Comparison of ENCODE assay signal across 1 cellular context in the genomic region with DNA sequence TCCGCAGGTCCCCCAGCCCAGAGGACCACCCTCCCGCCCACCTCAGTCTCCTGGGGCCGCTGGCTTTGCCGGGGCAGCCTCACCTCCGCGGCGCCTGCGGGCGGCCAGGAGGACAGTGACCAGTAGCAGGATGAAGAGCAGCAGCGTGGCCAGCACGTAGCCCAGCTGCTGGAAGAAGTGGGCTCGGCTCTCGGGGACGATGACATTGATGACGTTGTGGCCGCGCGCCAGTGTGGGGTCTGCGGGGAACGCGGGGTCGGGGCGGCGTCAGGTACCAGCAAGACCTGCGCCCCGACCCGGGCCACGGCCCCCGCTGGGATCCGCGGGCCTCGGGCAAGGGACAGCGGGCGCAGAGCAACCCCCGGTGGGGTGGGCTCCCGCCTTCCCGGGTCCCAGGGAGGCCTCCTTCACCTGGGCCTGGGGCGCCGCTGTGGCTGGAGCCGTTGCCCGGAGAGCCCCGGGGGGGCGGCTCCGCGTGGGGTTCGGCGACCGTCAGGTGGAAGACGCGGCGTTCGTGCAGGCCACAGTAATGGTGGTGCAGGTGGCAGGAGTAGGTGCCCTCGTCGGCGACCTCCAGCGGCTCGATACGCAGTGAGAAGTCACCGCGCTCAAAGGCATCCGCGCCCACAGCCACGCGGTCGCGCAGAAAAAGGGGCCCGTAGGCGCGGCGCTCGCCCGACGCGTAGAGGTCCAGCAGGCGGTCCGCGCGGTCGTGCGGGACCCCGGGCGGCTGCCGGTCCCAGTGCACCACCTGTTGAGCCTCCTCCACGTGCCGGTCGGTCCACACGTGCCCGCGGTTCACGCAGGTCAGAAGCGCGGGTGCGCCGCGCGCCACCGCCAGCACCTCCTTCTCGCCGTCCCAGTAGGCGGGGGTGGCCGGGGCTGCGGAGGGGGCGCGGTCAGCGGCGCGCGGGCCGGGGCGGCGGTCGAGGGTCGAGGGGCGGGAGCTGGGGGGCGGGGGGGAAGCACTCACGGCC.
TF ChIP-seq lines count a peak whose summit lies in the region.

No MANE protein-coding gene starts in this region.

TF ChIP-seq in WTC11, 78 proteins besides CTCF, POLR2A, EP300 and RAD21 (continued from another document):
- TF ChIP-seq, protein P1, sequence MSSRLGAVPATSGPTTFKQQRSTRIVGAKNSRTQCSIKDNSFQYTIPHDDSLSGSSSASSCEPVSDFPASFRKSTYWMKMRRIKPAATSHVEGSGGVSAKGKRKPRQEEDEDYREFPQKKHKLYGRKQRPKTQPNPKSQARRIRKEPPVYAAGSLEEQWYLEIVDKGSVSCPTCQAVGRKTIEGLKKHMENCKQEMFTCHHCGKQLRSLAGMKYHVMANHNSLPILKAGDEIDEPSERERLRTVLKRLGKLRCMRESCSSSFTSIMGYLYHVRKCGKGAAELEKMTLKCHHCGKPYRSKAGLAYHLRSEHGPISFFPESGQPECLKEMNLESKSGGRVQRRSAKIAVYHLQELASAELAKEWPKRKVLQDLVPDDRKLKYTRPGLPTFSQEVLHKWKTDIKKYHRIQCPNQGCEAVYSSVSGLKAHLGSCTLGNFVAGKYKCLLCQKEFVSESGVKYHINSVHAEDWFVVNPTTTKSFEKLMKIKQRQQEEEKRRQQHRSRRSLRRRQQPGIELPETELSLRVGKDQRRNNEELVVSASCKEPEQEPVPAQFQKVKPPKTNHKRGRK (CRISPR knock-in tag; IDR thresholded peaks at IDR 0.05; ENCODE audit: borderline replicate concordance) = no peak
- TF ChIP-seq TEAD1 (CRISPR knock-in tag; IDR thresholded peaks at IDR 0.05) (no peak), NR2C2 (CRISPR knock-in tag; IDR thresholded peaks at IDR 0.05) (no peak), ZNF396 (CRISPR knock-in tag; IDR thresholded peaks at IDR 0.05; ENCODE audit: borderline replicate concordance) (no peak), CREM (CRISPR knock-in tag; IDR thresholded peaks at IDR 0.05) (0 out of 2 replicates have a peak, but pooled peaks have one; percentile 48), FOXP1 (CRISPR knock-in tag; IDR thresholded peaks at IDR 0.05; ENCODE audit: borderline replicate concordance) (no peak), ZNF423 (CRISPR knock-in tag; IDR thresholded peaks at IDR 0.05) (0 out of 2 replicates have a peak, but pooled peaks have one; percentile 4), NFE2L1 (CRISPR knock-in tag; IDR thresholded peaks at IDR 0.05) (no peak), CREB1 (CRISPR knock-in tag; IDR thresholded peaks at IDR 0.05) (no peak), RELA (CRISPR knock-in tag; IDR thresholded peaks at IDR 0.05; ENCODE audit: borderline replicate concordance) (no peak), TEAD4 (CRISPR knock-in tag; IDR thresholded peaks at IDR 0.05) (no peak), TCF7 (CRISPR knock-in tag; IDR thresholded peaks at IDR 0.05; ENCODE audit: low read depth) (0 out of 2 replicates have a peak, but pooled peaks have one; percentile 54), ELF4 (CRISPR knock-in tag; IDR thresholded peaks at IDR 0.05; ENCODE audit: low read depth) (no peak), ZNF671 (CRISPR knock-in tag; IDR thresholded peaks at IDR 0.05) (no peak; the same call in 1 of the 2 replicates), TP53 (CRISPR knock-in tag; IDR thresholded peaks at IDR 0.05) (peak; percentile 7; the same call in 1 of the 2 replicates), SOX15 (CRISPR knock-in tag; IDR thresholded peaks at IDR 0.05) (no peak), SMAD4 (CRISPR knock-in tag; IDR thresholded peaks at IDR 0.05) (no peak), ATF1 (CRISPR knock-in tag; IDR thresholded peaks at IDR 0.05) (no peak), JAZF1 (CRISPR knock-in tag; IDR thresholded peaks at IDR 0.05) (no peak)
- TF ChIP-seq, protein P2, sequence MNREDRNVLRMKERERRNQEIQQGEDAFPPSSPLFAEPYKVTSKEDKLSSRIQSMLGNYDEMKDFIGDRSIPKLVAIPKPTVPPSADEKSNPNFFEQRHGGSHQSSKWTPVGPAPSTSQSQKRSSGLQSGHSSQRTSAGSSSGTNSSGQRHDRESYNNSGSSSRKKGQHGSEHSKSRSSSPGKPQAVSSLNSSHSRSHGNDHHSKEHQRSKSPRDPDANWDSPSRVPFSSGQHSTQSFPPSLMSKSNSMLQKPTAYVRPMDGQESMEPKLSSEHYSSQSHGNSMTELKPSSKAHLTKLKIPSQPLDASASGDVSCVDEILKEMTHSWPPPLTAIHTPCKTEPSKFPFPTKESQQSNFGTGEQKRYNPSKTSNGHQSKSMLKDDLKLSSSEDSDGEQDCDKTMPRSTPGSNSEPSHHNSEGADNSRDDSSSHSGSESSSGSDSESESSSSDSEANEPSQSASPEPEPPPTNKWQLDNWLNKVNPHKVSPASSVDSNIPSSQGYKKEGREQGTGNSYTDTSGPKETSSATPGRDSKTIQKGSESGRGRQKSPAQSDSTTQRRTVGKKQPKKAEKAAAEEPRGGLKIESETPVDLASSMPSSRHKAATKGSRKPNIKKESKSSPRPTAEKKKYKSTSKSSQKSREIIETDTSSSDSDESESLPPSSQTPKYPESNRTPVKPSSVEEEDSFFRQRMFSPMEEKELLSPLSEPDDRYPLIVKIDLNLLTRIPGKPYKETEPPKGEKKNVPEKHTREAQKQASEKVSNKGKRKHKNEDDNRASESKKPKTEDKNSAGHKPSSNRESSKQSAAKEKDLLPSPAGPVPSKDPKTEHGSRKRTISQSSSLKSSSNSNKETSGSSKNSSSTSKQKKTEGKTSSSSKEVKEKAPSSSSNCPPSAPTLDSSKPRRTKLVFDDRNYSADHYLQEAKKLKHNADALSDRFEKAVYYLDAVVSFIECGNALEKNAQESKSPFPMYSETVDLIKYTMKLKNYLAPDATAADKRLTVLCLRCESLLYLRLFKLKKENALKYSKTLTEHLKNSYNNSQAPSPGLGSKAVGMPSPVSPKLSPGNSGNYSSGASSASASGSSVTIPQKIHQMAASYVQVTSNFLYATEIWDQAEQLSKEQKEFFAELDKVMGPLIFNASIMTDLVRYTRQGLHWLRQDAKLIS (CRISPR knock-in tag; IDR thresholded peaks at IDR 0.05; ENCODE audit: borderline replicate concordance) = no peak
- TF ChIP-seq, protein P3, sequence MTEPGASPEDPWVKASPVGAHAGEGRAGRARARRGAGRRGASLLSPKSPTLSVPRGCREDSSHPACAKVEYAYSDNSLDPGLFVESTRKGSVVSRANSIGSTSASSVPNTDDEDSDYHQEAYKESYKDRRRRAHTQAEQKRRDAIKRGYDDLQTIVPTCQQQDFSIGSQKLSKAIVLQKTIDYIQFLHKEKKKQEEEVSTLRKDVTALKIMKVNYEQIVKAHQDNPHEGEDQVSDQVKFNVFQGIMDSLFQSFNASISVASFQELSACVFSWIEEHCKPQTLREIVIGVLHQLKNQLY (CRISPR knock-in tag; IDR thresholded peaks at IDR 0.05) = no peak
- TF ChIP-seq, protein P4, sequence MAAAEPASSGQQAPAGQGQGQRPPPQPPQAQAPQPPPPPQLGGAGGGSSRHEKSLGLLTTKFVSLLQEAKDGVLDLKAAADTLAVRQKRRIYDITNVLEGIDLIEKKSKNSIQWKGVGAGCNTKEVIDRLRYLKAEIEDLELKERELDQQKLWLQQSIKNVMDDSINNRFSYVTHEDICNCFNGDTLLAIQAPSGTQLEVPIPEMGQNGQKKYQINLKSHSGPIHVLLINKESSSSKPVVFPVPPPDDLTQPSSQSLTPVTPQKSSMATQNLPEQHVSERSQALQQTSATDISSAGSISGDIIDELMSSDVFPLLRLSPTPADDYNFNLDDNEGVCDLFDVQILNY (CRISPR knock-in tag; IDR thresholded peaks at IDR 0.05) = 0 out of 2 replicates have a peak, but pooled peaks have one; percentile 36
- TF ChIP-seq, protein P5, sequence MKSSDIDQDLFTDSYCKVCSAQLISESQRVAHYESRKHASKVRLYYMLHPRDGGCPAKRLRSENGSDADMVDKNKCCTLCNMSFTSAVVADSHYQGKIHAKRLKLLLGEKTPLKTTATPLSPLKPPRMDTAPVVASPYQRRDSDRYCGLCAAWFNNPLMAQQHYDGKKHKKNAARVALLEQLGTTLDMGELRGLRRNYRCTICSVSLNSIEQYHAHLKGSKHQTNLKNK (CRISPR knock-in tag; IDR thresholded peaks at IDR 0.05) = no peak
- TF ChIP-seq, protein P6, sequence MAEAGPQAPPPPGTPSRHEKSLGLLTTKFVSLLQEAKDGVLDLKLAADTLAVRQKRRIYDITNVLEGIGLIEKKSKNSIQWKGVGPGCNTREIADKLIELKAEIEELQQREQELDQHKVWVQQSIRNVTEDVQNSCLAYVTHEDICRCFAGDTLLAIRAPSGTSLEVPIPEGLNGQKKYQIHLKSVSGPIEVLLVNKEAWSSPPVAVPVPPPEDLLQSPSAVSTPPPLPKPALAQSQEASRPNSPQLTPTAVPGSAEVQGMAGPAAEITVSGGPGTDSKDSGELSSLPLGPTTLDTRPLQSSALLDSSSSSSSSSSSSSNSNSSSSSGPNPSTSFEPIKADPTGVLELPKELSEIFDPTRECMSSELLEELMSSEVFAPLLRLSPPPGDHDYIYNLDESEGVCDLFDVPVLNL (CRISPR knock-in tag; IDR thresholded peaks at IDR 0.05; ENCODE audit: borderline replicate concordance, low read depth) = 0 out of 2 replicates have a peak, but pooled peaks have one; percentile 24
- TF ChIP-seq, protein P7, sequence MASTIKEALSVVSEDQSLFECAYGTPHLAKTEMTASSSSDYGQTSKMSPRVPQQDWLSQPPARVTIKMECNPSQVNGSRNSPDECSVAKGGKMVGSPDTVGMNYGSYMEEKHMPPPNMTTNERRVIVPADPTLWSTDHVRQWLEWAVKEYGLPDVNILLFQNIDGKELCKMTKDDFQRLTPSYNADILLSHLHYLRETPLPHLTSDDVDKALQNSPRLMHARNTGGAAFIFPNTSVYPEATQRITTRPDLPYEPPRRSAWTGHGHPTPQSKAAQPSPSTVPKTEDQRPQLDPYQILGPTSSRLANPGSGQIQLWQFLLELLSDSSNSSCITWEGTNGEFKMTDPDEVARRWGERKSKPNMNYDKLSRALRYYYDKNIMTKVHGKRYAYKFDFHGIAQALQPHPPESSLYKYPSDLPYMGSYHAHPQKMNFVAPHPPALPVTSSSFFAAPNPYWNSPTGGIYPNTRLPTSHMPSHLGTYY (CRISPR knock-in tag; IDR thresholded peaks at IDR 0.05) = no peak
- TF ChIP-seq, protein P8, sequence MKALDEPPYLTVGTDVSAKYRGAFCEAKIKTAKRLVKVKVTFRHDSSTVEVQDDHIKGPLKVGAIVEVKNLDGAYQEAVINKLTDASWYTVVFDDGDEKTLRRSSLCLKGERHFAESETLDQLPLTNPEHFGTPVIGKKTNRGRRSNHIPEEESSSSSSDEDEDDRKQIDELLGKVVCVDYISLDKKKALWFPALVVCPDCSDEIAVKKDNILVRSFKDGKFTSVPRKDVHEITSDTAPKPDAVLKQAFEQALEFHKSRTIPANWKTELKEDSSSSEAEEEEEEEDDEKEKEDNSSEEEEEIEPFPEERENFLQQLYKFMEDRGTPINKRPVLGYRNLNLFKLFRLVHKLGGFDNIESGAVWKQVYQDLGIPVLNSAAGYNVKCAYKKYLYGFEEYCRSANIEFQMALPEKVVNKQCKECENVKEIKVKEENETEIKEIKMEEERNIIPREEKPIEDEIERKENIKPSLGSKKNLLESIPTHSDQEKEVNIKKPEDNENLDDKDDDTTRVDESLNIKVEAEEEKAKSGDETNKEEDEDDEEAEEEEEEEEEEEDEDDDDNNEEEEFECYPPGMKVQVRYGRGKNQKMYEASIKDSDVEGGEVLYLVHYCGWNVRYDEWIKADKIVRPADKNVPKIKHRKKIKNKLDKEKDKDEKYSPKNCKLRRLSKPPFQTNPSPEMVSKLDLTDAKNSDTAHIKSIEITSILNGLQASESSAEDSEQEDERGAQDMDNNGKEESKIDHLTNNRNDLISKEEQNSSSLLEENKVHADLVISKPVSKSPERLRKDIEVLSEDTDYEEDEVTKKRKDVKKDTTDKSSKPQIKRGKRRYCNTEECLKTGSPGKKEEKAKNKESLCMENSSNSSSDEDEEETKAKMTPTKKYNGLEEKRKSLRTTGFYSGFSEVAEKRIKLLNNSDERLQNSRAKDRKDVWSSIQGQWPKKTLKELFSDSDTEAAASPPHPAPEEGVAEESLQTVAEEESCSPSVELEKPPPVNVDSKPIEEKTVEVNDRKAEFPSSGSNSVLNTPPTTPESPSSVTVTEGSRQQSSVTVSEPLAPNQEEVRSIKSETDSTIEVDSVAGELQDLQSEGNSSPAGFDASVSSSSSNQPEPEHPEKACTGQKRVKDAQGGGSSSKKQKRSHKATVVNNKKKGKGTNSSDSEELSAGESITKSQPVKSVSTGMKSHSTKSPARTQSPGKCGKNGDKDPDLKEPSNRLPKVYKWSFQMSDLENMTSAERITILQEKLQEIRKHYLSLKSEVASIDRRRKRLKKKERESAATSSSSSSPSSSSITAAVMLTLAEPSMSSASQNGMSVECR (CRISPR knock-in tag; IDR thresholded peaks at IDR 0.05; ENCODE audit: borderline replicate concordance) = no peak
- TF ChIP-seq, protein P9, sequence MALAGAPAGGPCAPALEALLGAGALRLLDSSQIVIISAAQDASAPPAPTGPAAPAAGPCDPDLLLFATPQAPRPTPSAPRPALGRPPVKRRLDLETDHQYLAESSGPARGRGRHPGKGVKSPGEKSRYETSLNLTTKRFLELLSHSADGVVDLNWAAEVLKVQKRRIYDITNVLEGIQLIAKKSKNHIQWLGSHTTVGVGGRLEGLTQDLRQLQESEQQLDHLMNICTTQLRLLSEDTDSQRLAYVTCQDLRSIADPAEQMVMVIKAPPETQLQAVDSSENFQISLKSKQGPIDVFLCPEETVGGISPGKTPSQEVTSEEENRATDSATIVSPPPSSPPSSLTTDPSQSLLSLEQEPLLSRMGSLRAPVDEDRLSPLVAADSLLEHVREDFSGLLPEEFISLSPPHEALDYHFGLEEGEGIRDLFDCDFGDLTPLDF (CRISPR knock-in tag; IDR thresholded peaks at IDR 0.05) = no peak
- TF ChIP-seq, protein P10, sequence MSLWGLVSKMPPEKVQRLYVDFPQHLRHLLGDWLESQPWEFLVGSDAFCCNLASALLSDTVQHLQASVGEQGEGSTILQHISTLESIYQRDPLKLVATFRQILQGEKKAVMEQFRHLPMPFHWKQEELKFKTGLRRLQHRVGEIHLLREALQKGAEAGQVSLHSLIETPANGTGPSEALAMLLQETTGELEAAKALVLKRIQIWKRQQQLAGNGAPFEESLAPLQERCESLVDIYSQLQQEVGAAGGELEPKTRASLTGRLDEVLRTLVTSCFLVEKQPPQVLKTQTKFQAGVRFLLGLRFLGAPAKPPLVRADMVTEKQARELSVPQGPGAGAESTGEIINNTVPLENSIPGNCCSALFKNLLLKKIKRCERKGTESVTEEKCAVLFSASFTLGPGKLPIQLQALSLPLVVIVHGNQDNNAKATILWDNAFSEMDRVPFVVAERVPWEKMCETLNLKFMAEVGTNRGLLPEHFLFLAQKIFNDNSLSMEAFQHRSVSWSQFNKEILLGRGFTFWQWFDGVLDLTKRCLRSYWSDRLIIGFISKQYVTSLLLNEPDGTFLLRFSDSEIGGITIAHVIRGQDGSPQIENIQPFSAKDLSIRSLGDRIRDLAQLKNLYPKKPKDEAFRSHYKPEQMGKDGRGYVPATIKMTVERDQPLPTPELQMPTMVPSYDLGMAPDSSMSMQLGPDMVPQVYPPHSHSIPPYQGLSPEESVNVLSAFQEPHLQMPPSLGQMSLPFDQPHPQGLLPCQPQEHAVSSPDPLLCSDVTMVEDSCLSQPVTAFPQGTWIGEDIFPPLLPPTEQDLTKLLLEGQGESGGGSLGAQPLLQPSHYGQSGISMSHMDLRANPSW (CRISPR knock-in tag; conservative IDR thresholded peaks at IDR 0.05; ENCODE audit: low read depth) = no peak
- TF ChIP-seq, protein P11, sequence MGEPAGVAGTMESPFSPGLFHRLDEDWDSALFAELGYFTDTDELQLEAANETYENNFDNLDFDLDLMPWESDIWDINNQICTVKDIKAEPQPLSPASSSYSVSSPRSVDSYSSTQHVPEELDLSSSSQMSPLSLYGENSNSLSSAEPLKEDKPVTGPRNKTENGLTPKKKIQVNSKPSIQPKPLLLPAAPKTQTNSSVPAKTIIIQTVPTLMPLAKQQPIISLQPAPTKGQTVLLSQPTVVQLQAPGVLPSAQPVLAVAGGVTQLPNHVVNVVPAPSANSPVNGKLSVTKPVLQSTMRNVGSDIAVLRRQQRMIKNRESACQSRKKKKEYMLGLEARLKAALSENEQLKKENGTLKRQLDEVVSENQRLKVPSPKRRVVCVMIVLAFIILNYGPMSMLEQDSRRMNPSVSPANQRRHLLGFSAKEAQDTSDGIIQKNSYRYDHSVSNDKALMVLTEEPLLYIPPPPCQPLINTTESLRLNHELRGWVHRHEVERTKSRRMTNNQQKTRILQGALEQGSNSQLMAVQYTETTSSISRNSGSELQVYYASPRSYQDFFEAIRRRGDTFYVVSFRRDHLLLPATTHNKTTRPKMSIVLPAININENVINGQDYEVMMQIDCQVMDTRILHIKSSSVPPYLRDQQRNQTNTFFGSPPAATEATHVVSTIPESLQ (CRISPR knock-in tag; IDR thresholded peaks at IDR 0.05) = no peak
